In genomic region chr5:163910226-163910625, GRCh38 we compare ENCODE assay signal across 21 cellular contexts.
DNase-seq lines count a peak whose midpoint lies in the region; ATAC-seq and TF ChIP-seq lines count a peak whose summit lies in the region.
"Had no signal": no experiment of that assay in that cellular context is flagged by ENCODE, and none has a peak within 500 bp of the region (broad histone marks: within the 10 kb centered on the region; RNA-seq: fewer than 3 reads in every experiment).

No MANE protein-coding gene starts in this region.

- DNase-seq in SK-N-SH (peak; percentile 0), NCI-H226 (peak; percentile 61), adipocyte (ENCODE audit: low read depth) (peak; percentile 46), fibroblast of the aortic adventitia (ENCODE audit: low read depth) (peak; percentile 67), left lobe of liver (ENCODE audit: low spot score) (no peak), GOT3 (lab: John Stamatoyannopoulos, UW) (no peak), endothelial cell (ENCODE audit: low spot score) (no peak)
- DNase-seq: BE2C; Calu3; CD4-positive, alpha-beta T cell; CD8-positive, alpha-beta memory T cell; COR-L47; DMS53; DMS79 treated with DMSO at 0.1 percent for 48 hours; GF-D8; H7; HCEC 1CT had no signal

- no peak for TF ChIP-seq CTCF in SK-N-SH (IDR thresholded peaks at IDR 0.05)
- no peak for TF ChIP-seq CTCF in fibroblast of the aortic adventitia (IDR thresholded peaks at IDR 0.05; ENCODE audit: insufficient read depth, low read length)
- no peak for TF ChIP-seq CTCF in endothelial cell (IDR thresholded peaks at IDR 0.05; ENCODE audit: unreplicated experiment)

- H3K4me3 Mint-ChIP-seq in endothelial cell (ENCODE audit: unreplicated experiment) = no peak overlapping the region
- H3K4me3 Mint-ChIP-seq: CD14-positive monocyte; CD4-positive, alpha-beta T cell; CD8-positive, alpha-beta memory T cell had no signal

- H3K9me2 ChIP-seq in SK-N-SH = no peaks in the 10 kb centered on the region

- H3K4me2 ChIP-seq in SK-N-SH = no peak overlapping the region

- no peaks in the 10 kb centered on the region for H3K79me2 ChIP-seq in SK-N-SH (ENCODE audit: insufficient read depth)

- 64% methylated on average over 1 of the region's 1 CpG for WGBS in SK-N-SH (ENCODE audit: low lambda C conversion rate)

- H3K9me3 Mint-ChIP-seq in endothelial cell (ENCODE audit: unreplicated experiment) = no peaks in the 10 kb centered on the region
- H3K9me3 Mint-ChIP-seq: CD4-positive, alpha-beta T cell had no signal

- H3K36me3 ChIP-seq in SK-N-SH (replicated peaks in 1 of 2; ENCODE audit: control insufficient read depth in 1 of 2, insufficient read depth in 2 of 2, low read length in 1 of 2) = no peaks in the 10 kb centered on the region
- H3K36me3 ChIP-seq in adipocyte (ENCODE audit: control insufficient read depth, insufficient read depth, low read length, severe bottlenecking) = no peaks in the 10 kb centered on the region
- H3K36me3 ChIP-seq: BE2C; BLaER1 treated with 17β-estradiol and CSF1 and Interleukin-3, amounts not matched to agents 10 nM and 100 nM had no signal

- H3K27ac Mint-ChIP-seq in endothelial cell (ENCODE audit: unreplicated experiment) = no peak overlapping the region
- H3K27ac Mint-ChIP-seq: CD14-positive monocyte; CD4-positive, alpha-beta T cell; CD8-positive, alpha-beta memory T cell had no signal

- H3K4me3 ChIP-seq in SK-N-SH (ENCODE audit: low read depth in 2 of 2, low read length in 1 of 2) = no peak overlapping the region
- no peak overlapping the region for H3K4me3 ChIP-seq in adipocyte (ENCODE audit: low read length)
- H3K4me3 ChIP-seq in fibroblast of the aortic adventitia (ENCODE audit: low read depth, low read length) = no peak overlapping the region
- H3K4me3 ChIP-seq: BLaER1 treated with 17β-estradiol and CSF1 and Interleukin-3, amounts not matched to agents 10 nM and 100 nM had no signal

- H2AFZ ChIP-seq in SK-N-SH (ENCODE audit: low read depth) = no peak overlapping the region

- POLR2A ChIA-PET in SK-N-SH (lab: Yijun Ruan, JAX) = no interaction called here

- H3K27me3 Mint-ChIP-seq in endothelial cell (ENCODE audit: unreplicated experiment) = no peaks in the 10 kb centered on the region
- H3K27me3 Mint-ChIP-seq: CD4-positive, alpha-beta T cell; CD8-positive, alpha-beta memory T cell had no signal

- TF ChIP-seq RAD21 in SK-N-SH (IDR thresholded peaks at IDR 0.05; ENCODE audit: low read length) = no peak

- no peaks in the 10 kb centered on the region for H4K20me1 ChIP-seq in SK-N-SH (ENCODE audit: insufficient read depth)
- H4K20me1 ChIP-seq: BLaER1 treated with 17β-estradiol and CSF1 and Interleukin-3, amounts not matched to agents 10 nM and 100 nM had no signal

- no peak overlapping the region for H3K9ac ChIP-seq in SK-N-SH
- H3K9ac ChIP-seq in adipocyte (ENCODE audit: low read length) = no peak overlapping the region
- H3K9ac ChIP-seq: BLaER1 treated with 17β-estradiol and CSF1 and Interleukin-3, amounts not matched to agents 10 nM and 100 nM had no signal

- ATAC-seq in SK-N-SH treated with all-trans-retinoic acid at 6 μM for 48 hours (no peak), left lobe of liver (no peak)

- no peaks in the 10 kb centered on the region for H3K4me1 Mint-ChIP-seq in endothelial cell (ENCODE audit: unreplicated experiment)
- H3K4me1 Mint-ChIP-seq: CD8-positive, alpha-beta memory T cell had no signal

- H3K4me1 ChIP-seq in SK-N-SH (ENCODE audit: control insufficient read depth in 1 of 2, insufficient read depth in 2 of 2, low read depth in 1 of 2, low read length in 1 of 2) (no peaks in the 10 kb centered on the region; a peak in 2 of 4 replicates), adipocyte (ENCODE audit: control insufficient read depth, insufficient read depth, low read length) (peaks cover 13% of the 10 kb centered on the region)

- H3K9me3 ChIP-seq in SK-N-SH (no peaks in the 10 kb centered on the region), adipocyte (ENCODE audit: control insufficient read depth, low read length) (no peaks in the 10 kb centered on the region)
- H3K9me3 ChIP-seq: BE2C had no signal

- no peaks in the 10 kb centered on the region for H3F3A ChIP-seq in SK-N-SH (replicated peaks; ENCODE audit: insufficient read depth)

- H3K36me3 Mint-ChIP-seq in endothelial cell (ENCODE audit: low read depth, unreplicated experiment) = no peaks in the 10 kb centered on the region
- H3K36me3 Mint-ChIP-seq: CD14-positive monocyte; CD8-positive, alpha-beta memory T cell had no signal

- no peak overlapping the region for H3K27ac ChIP-seq in SK-N-SH (ENCODE audit: low read depth in 2 of 2, low read length in 1 of 2)
- H3K27ac ChIP-seq: 22Rv1; BLaER1 treated with 17β-estradiol and CSF1 and Interleukin-3, amounts not matched to agents 10 nM and 100 nM had no signal

- TF ChIP-seq EP300 in SK-N-SH (IDR thresholded peaks at IDR 0.05; ENCODE audit: borderline replicate concordance in 1 of 2, low read depth in 1 of 2, low read length in 1 of 2) = peak in 1 of 2 experiments; percentile 39; a peak in 2 of 4 replicates

- H3K27me3 ChIP-seq in SK-N-SH (ENCODE audit: insufficient read depth) (no peaks in the 10 kb centered on the region), adipocyte (replicated peaks; ENCODE audit: control insufficient read depth, insufficient read depth, low read length) (no peaks in the 10 kb centered on the region)
- H3K27me3 ChIP-seq: BE2C; BLaER1 treated with 17β-estradiol and CSF1 and Interleukin-3, amounts not matched to agents 10 nM and 100 nM had no signal

- CTCF ChIA-PET in SK-N-SH (lab: Yijun Ruan, JAX) = interaction anchor here (1.0 kb wide), 1 partner anchor 12 kb away, joined by 3 read pairs; no protein-coding TSS in a partner anchor

TF ChIP-seq in SK-N-SH, 30 proteins besides CTCF, POLR2A, EP300 and RAD21:
- no peak for TF ChIP-seq IRF3 (IDR thresholded peaks at IDR 0.05; ENCODE audit: low read depth, low read length)
- peak; percentile 12; the same call in 1 of the 2 replicates for TF ChIP-seq RCOR1 (IDR thresholded peaks at IDR 0.05; ENCODE audit: low read length)
- no peak for TF ChIP-seq GATA2 (CRISPR knock-in tag; IDR thresholded peaks at IDR 0.05)
TF ChIP-seq in SK-N-SH: peak in this region for 1.

TF ChIP-seq in SK-N-SH treated with all-trans-retinoic acid at 6 μM for 48 hours, 23 proteins besides CTCF, POLR2A, EP300 and RAD21:
- no peak for TF ChIP-seq CREB5 (CRISPR knock-in tag; IDR thresholded peaks at IDR 0.05; ENCODE audit: low read depth)
- no peak for TF ChIP-seq PATZ1 (CRISPR knock-in tag; IDR thresholded peaks at IDR 0.05; ENCODE audit: borderline replicate concordance)
- TF ChIP-seq TCF4 (CRISPR knock-in tag; IDR thresholded peaks at IDR 0.05; ENCODE audit: borderline replicate concordance) = no peak
- no peak for TF ChIP-seq ZNF8 (CRISPR knock-in tag; IDR thresholded peaks at IDR 0.05)
- no peak for TF ChIP-seq OSR1 (CRISPR knock-in tag; IDR thresholded peaks at IDR 0.05)
- TF ChIP-seq ZNF565 (CRISPR knock-in tag; conservative IDR thresholded peaks at IDR 0.05; ENCODE audit: low read depth) = no peak
- no peak for TF ChIP-seq ESRRG (CRISPR knock-in tag; IDR thresholded peaks at IDR 0.05)
- TF ChIP-seq POU6F1 (CRISPR knock-in tag; IDR thresholded peaks at IDR 0.05; ENCODE audit: borderline replicate concordance, low read depth) = no peak
- no peak for TF ChIP-seq ZNF70 (CRISPR knock-in tag; IDR thresholded peaks at IDR 0.05)
- TF ChIP-seq PPARA (CRISPR knock-in tag; IDR thresholded peaks at IDR 0.05; ENCODE audit: borderline replicate concordance) = no peak
- no peak for TF ChIP-seq BACH2 (CRISPR knock-in tag; IDR thresholded peaks at IDR 0.05; ENCODE audit: borderline replicate concordance)
- TF ChIP-seq ZC3H10 (CRISPR knock-in tag; IDR thresholded peaks at IDR 0.05) = no peak
- no peak for TF ChIP-seq CSDC2 (CRISPR knock-in tag; IDR thresholded peaks at IDR 0.05)

Comparison
In these comparisons a context has a peak if more than half of its experiments do, and no peak if none do; other contexts are left out.
1. DNase-seq: peak in SK-N-SH (single experiment), NCI-H226 (single experiment), adipocyte (single experiment) and fibroblast of the aortic adventitia (single experiment); none in left lobe of liver (single experiment), GOT3 (single experiment) and endothelial cell (single experiment).